Comparison of ENCODE assay signal across 24 cellular contexts in the genomic region with DNA sequence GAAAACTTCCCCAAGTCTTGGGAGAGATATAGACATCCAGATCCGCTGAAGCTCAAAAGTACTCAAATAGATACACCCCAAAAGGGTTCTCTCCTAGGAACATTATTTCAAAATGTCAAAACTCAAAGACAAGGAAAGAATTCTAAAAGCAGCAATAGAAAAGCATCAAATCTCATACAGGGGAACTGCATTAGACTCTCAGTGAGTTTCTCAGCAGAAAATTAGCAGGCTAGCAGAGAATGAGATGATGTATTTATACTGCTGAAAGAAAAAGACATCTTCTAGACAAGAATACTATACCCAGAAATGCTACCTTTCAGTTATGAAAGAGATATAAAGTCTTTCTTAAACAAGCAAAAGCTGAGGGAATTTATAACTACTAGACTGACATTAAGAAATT.
"Had no signal": no experiment of that assay in that cellular context is flagged by ENCODE, and none has a peak within 500 bp of the region (broad histone marks: within the 10 kb centered on the region; RNA-seq: fewer than 3 reads in every experiment).

No MANE protein-coding gene starts in this region.

- H3K36me3 ChIP-seq: colonic mucosa, esophagus muscularis mucosa, esophagus squamous epithelium, gastrocnemius medialis, gastroesophageal sphincter, heart left ventricle, heart right ventricle had no signal

- H3K4me1 ChIP-seq: colonic mucosa, esophagus muscularis mucosa, esophagus squamous epithelium, foreskin keratinocyte, gastrocnemius medialis, gastroesophageal sphincter, heart left ventricle, heart right ventricle had no signal

- H3K9me3 ChIP-seq: colonic mucosa had no signal

- ATAC-seq: effector memory CD8-positive, alpha-beta T cell; esophagus mucosa; foreskin keratinocyte; gastrocnemius medialis; gastroesophageal sphincter; heart left ventricle; heart right ventricle had no signal

- DNase-seq: colonic mucosa; cortex of kidney; dermis blood vessel endothelial cell; dorsolateral prefrontal cortex; effector CD4-positive, alpha-beta T cell; effector CD8-positive, alpha-beta T cell; effector memory CD4-positive, alpha-beta T cell; effector memory CD8-positive, alpha-beta T cell; endodermal cell; erythroblast; esophagus squamous epithelium; foreskin fibroblast; foreskin keratinocyte; foreskin melanocyte; gastrocnemius medialis; glutamatergic neuron; head of caudate nucleus; heart left ventricle; heart right ventricle had no signal

- H3K27me3 ChIP-seq: colonic mucosa, dorsolateral prefrontal cortex, esophagus muscularis mucosa, esophagus squamous epithelium, foreskin keratinocyte, gastrocnemius medialis, gastroesophageal sphincter, heart left ventricle, heart right ventricle had no signal

- H3K4me3 ChIP-seq: colonic mucosa, coronary artery, dorsolateral prefrontal cortex, esophagus muscularis mucosa, esophagus squamous epithelium, gastrocnemius medialis, gastroesophageal sphincter, heart left ventricle, heart right ventricle had no signal

- H3K27ac ChIP-seq: colonic mucosa, coronary artery, dorsolateral prefrontal cortex, epithelial cell of prostate, esophagus muscularis mucosa, esophagus squamous epithelium, foreskin keratinocyte, gastrocnemius medialis, gastroesophageal sphincter, heart left ventricle, heart right ventricle had no signal
